ENCODE assay signal across 8 cellular contexts in the genomic region with DNA sequence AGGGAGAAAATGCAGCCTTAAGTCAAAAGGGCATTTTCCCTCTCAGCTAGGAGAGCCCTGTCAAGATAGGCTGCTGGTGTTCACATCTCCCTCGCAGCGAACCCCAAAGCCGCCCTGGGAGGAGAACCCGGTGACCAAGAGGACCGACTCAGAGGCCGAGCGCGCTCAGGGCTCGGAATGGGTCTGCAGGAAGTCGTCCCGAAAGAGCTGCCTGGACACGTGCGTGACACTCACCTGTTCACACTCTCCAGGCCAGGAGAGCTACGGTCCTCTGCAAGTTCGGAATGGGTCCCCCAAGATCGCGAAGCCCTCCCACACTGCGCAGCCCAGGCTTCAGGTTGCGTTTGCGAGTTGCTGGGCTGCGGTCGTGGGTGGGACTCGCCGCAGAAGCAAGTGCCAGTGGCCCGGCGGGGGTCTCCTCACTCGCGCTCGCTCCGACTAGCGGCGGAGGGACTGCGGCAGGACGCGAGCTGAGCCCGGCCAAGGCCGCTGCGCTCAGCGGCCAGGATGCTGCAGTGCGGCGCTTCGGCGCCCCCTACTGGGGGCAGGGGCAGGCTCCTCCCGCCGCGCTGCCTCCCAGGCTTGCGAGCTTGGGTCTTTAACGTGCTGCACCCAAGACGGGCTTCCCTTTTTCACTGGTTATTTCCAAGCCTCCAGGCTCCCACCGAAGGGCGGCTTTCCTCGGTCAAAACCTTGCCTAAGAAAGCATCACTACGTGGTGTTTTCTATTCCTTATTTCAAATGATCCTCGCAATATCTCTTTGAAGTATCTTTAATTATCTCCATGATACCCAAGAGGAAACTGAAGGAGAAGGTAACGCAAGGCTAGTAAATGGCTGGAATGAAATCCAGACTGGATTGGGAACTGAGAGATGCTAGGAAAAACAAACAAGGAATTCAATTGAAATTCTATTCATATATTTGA. TPM values are rescaled to one million over a fixed set of nuclear protein-coding genes. Genes with fewer than 3 reads are reported as not detected.
DNase-seq lines count a peak whose midpoint lies in the region; ATAC-seq, FAIRE-seq and TF ChIP-seq lines count a peak whose summit lies in the region.

A gene with protein sequence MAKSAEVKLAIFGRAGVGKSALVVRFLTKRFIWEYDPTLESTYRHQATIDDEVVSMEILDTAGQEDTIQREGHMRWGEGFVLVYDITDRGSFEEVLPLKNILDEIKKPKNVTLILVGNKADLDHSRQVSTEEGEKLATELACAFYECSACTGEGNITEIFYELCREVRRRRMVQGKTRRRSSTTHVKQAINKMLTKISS (minus strand): TSS at position 457 of the 925 bp plus-strand sequence. CDS start 3,928 bp downstream, outside the sequence.

- H3K27me3 ChIP-seq in endodermal cell (ENCODE audit: control insufficient read depth, insufficient read depth, low read length, poor library complexity, severe bottlenecking): peaks cover 14% of the 10 kb centered on the region

- peak within 1 kb of the TSS; percentile 46 for H3K27ac Mint-ChIP-seq in endodermal cell

- TF ChIP-seq CTCF in A549 (IDR thresholded peaks at IDR 0.05) (peak; percentile 96), endodermal cell (conservative IDR thresholded peaks at IDR 0.05) (peak; percentile 100)

- no peak within 1 kb of the TSS for H3K9ac ChIP-seq in endodermal cell (ENCODE audit: extremely low read depth, low read length, poor library complexity, severe bottlenecking)

- no peak for TF ChIP-seq EP300 in A549 (IDR thresholded peaks at IDR 0.05)

- H3K27ac ChIP-seq in A549 (peak within 1 kb of the TSS; percentile 60 to 71), endodermal cell (ENCODE audit: low read depth, low read length) (no peak within 1 kb of the TSS), mesodermal cell (ENCODE audit: low read depth, low read length, severe bottlenecking) (no peak within 1 kb of the TSS)

- peak within 1 kb of the TSS; percentile 60 for H3K4me3 Mint-ChIP-seq in endodermal cell

- H3K4me2 ChIP-seq in A549: peak within 1 kb of the TSS; percentile 96

- H3K9me3 ChIP-seq in A549 (no peaks in the 10 kb centered on the region), endodermal cell (ENCODE audit: control insufficient read depth, low read length) (no peaks in the 10 kb centered on the region), mesodermal cell (ENCODE audit: control insufficient read depth, low read length) (no peaks in the 10 kb centered on the region)

- H3K9me3 Mint-ChIP-seq in endodermal cell: peaks cover 1% of the 10 kb centered on the region

- WGBS in A549 (ENCODE audit: missing lambda C conversion rate): 27% methylated on average over 25 of the region's 55 CpGs
- whole genome bisulfite sequencing in endodermal cell (ENCODE audit: insufficient coverage in 1 of 2, insufficient read length in 1 of 2), 2 experiments: 4 to 5% methylated on average over 33 to 55 of the region's 55 CpGs
- 2 to 4% methylated on average over 42 to 44 of the region's 55 CpGs for WGBS in mesodermal cell (ENCODE audit: insufficient coverage in 2 of 2), 2 experiments

- ATAC-seq in A549: peak; percentile 100
- peak; percentile 83 for ATAC-seq in GM18517 (IDR thresholded peaks at IDR 0.05; ENCODE audit: unreplicated experiment)
- ATAC-seq in HG03060 (IDR thresholded peaks at IDR 0.05; ENCODE audit: low read depth, unreplicated experiment): peak; percentile 71

- peak within 1 kb of the TSS; percentile 47 for H3K4me3 ChIP-seq in A549
- peak within 1 kb of the TSS; percentile 77 for H3K4me3 ChIP-seq in endodermal cell (ENCODE audit: low read length)
- peak within 1 kb of the TSS; percentile 41 for H3K4me3 ChIP-seq in mesodermal cell (ENCODE audit: extremely low read depth, insufficient read depth, low read length, poor library complexity, severe bottlenecking)

- H3K27me3 Mint-ChIP-seq in endodermal cell (ENCODE audit: insufficient read depth): peaks cover 26% of the 10 kb centered on the region

- CTCF ChIA-PET in A549 (lab: Yijun Ruan, JAX): interaction anchor here (0.6 to 7.0 kb wide), 72 partner anchors 8 to 1031 kb away, joined by 3 to 141 read pairs (median 4); a partner anchor contains a TSS

- no peak for TF ChIP-seq POLR2A in A549 (IDR thresholded peaks at IDR 0.05; ENCODE audit: low read length)

- no peak for FAIRE-seq in A549 (lab: Jason Lieb, UNC)

- no peaks in the 10 kb centered on the region for H3K36me3 Mint-ChIP-seq in endodermal cell (ENCODE audit: low read depth)

- POLR2A ChIA-PET in A549 (lab: Yijun Ruan, JAX): interaction anchor here (2.3 kb wide), 1 partner anchor 450 kb away, joined by 5 read pairs; a partner anchor contains a TSS

- H3K4me1 Mint-ChIP-seq in endodermal cell: peaks cover 16% of the 10 kb centered on the region

- TF ChIP-seq RAD21 in A549 (conservative IDR thresholded peaks at IDR 0.05 in 1 of 2, IDR thresholded peaks at IDR 0.05 in 1 of 2): peak; percentile 87 to 98

- DNase-seq in A549 (ENCODE audit: low read depth in 1 of 2, low spot score in 1 of 2) (peak; percentile 57 to 78), NCI-H446 treated with DMSO at 0.1 percent for 48 hours (lab: John Stamatoyannopoulos, UW) (peak; percentile 36), endodermal cell (peak; percentile 98)
- peak; percentile 7 for DNase-seq in activated CD8-positive, alpha-beta memory T cell treated with anti-CD3 and anti-CD28 coated beads, Interleukin-2, amount 50 U/mL, for 1 hour (ENCODE audit: extremely low read depth)
- DNase-seq in stimulated activated CD8-positive, alpha-beta memory T cell treated with anti-CD3 and anti-CD28 coated beads, Interleukin-15, amount 100 ng/mL, for 24 hours (ENCODE audit: low read depth): peak; percentile 59

- H3K4me1 ChIP-seq in A549 (0 out of 3 replicates have a peak, but pooled peaks cover 6% of the 10 kb centered on the region), endodermal cell (ENCODE audit: control insufficient read depth, insufficient read depth, low read length) (peaks cover 4% of the 10 kb centered on the region), mesodermal cell (ENCODE audit: control insufficient read depth, insufficient read depth, low read length, poor library complexity, severe bottlenecking) (no peaks in the 10 kb centered on the region)

- H3K36me3 ChIP-seq in endodermal cell (ENCODE audit: control insufficient read depth, insufficient read depth, low read length): no peaks in the 10 kb centered on the region
- no peaks in the 10 kb centered on the region for H3K36me3 ChIP-seq in mesodermal cell (ENCODE audit: control insufficient read depth, insufficient read depth, low read length)

TF ChIP-seq in A549, 52 proteins besides CTCF, POLR2A, EP300 and RAD21:
- TF ChIP-seq CHD2 (IDR thresholded peaks at IDR 0.05; ENCODE audit: low read length, partially characterized antibody): no peak
- TF ChIP-seq, protein P1, sequence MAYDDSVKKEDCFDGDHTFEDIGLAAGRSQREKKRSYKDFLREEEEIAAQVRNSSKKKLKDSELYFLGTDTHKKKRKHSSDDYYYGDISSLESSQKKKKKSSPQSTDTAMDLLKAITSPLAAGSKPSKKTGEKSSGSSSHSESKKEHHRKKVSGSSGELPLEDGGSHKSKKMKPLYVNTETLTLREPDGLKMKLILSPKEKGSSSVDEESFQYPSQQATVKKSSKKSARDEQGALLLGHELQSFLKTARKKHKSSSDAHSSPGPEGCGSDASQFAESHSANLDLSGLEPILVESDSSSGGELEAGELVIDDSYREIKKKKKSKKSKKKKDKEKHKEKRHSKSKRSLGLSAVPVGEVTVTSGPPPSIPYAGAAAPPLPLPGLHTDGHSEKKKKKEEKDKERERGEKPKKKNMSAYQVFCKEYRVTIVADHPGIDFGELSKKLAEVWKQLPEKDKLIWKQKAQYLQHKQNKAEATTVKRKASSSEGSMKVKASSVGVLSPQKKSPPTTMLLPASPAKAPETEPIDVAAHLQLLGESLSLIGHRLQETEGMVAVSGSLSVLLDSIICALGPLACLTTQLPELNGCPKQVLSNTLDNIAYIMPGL (CRISPR knock-in tag; IDR thresholded peaks at IDR 0.05; ENCODE audit: borderline replicate concordance): no peak
- TF ChIP-seq JUN (IDR thresholded peaks at IDR 0.05): 0 out of 5 replicates have a peak, but pooled peaks of 1 of the 2 experiments have one; percentile 18
- 0 out of 2 replicates have a peak, but pooled peaks have one; percentile 21 for TF ChIP-seq MYC (IDR thresholded peaks at IDR 0.05; ENCODE audit: borderline replicate concordance, low read length)
- no peak for TF ChIP-seq FOSB (CRISPR knock-in tag; IDR thresholded peaks at IDR 0.05)
- TF ChIP-seq HEYL (CRISPR knock-in tag; IDR thresholded peaks at IDR 0.05): no peak
- TF ChIP-seq FOXS1 (CRISPR knock-in tag; IDR thresholded peaks at IDR 0.05): no peak
- TF ChIP-seq, protein P2, sequence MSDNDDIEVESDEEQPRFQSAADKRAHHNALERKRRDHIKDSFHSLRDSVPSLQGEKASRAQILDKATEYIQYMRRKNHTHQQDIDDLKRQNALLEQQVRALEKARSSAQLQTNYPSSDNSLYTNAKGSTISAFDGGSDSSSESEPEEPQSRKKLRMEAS (IDR thresholded peaks at IDR 0.05): 0 out of 2 replicates have a peak, but pooled peaks have one; percentile 27
- TF ChIP-seq SMC3 (IDR thresholded peaks at IDR 0.05): peak; percentile 99
- TF ChIP-seq, protein P3, sequence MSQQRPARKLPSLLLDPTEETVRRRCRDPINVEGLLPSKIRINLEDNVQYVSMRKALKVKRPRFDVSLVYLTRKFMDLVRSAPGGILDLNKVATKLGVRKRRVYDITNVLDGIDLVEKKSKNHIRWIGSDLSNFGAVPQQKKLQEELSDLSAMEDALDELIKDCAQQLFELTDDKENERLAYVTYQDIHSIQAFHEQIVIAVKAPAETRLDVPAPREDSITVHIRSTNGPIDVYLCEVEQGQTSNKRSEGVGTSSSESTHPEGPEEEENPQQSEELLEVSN (IDR thresholded peaks at IDR 0.05; ENCODE audit: borderline replicate concordance, low read depth): peak; percentile 39; the same call in 1 of the 2 replicates
- no peak for TF ChIP-seq KDM1A (IDR thresholded peaks at IDR 0.05; ENCODE audit: low read depth)
- TF ChIP-seq HOXA7 (CRISPR knock-in tag; IDR thresholded peaks at IDR 0.05): no peak

RNA-seq across cellular contexts. Expression of the gene that starts here (rescaled TPM):
- polyA plus RNA-seq in A549 (2011; rRNA removed) (0.44 and 0.48 TPM in 2 replicates), A549 (2017; fragmentation: RNase III; extraction: RNeasy Plus Mini Kit Qiagen cat#74134 plus additional on column Dnase treatment) (0.46 to 0.79 TPM (median 0.66 TPM) in 3 replicates)
- polyA plus RNA-seq in A549 (2012; cell fraction: cytosol; rRNA removed): 0.05 and 0.09 TPM in 2 replicates
- 0.04 TPM in 1 of 2 replicates, not detected in the other for polyA plus RNA-seq in A549 (2012; cell fraction: nucleus; rRNA removed)
- 1.5 TPM in 1 of 2 replicates, not detected in the other for polyA minus RNA-seq in A549 (2011; rRNA and poly(A)+ RNA removed)
- total RNA-seq in endodermal cell: 1 to 10 TPM in 1 of 2 donors, under 1 TPM in 1; 0.42 to 1.4 TPM
- polyA plus RNA-seq in endodermal cell (2013, experiment 1 of 2): 3.1 TPM
- 2.9 TPM for polyA plus RNA-seq in endodermal cell (2013, experiment 2 of 2)
- 5.9 TPM for polyA plus RNA-seq in mesodermal cell (2013, experiment 1 of 2)
- 9.1 TPM for polyA plus RNA-seq in mesodermal cell (2013, experiment 2 of 2)

Comparison
In these comparisons a context has a peak if more than half of its experiments do, and no peak if none do; other contexts are left out.
1. DNase-seq: peak in every context shown above with its lines; median percentile 98 in endodermal cell; 68 in A549; 59 in stimulated activated CD8-positive, alpha-beta memory T cell treated with anti-CD3 and anti-CD28 coated beads, Interleukin-15, amount 100 ng/mL, for 24 hours; 36 in NCI-H446 treated with DMSO at 0.1 percent for 48 hours; 7 in activated CD8-positive, alpha-beta memory T cell treated with anti-CD3 and anti-CD28 coated beads, Interleukin-2, amount 50 U/mL, for 1 hour.
2. H3K27ac ChIP-seq: peak in A549 (2 of 2); none in endodermal cell (single experiment) and mesodermal cell (single experiment).
3. Peak in every context shown above with its lines, with median percentiles within 50 percentile points of each other: ATAC-seq and H3K4me3 ChIP-seq.